Comparison of ENCODE assay signal across 29 cellular contexts in genomic region chr16:89104303-89104702, GRCh38.
"Had no signal": no experiment of that assay in that cellular context is flagged by ENCODE, and none has a peak within 500 bp of the region (broad histone marks: within the 10 kb centered on the region; RNA-seq: fewer than 3 reads in every experiment).

No MANE protein-coding gene starts in this region.

- H3K4me3 ChIP-seq: adrenal gland, MG63, SJSA1 had no signal

- H3K9me3 Mint-ChIP-seq: activated CD4-positive, alpha-beta memory T cell treated with anti-CD3 and anti-CD28 coated beads for 36 hours; activated naive CD8-positive, alpha-beta T cell treated with anti-CD3 and anti-CD28 coated beads, Interleukin-2, amount 10 ng/mL, durations not matched to agents 7 days and 5 days; activated T-helper 2 cell treated with anti-CD3 and anti-CD28 coated beads, Interferon-gamma antibody, Interleukin-2, Interleukin-4, amounts not matched to agents 10 μg/mL and 5 μg/mL and 100 μg/mL, durations not matched to agents 14 hours and 24 hours and 36 hours; IgD-negative memory B cell; T-helper 1 cell treated with Interleukin-12 subunit alpha and Interleukin-12 subunit beta and Interleukin-4 antibody, amounts not matched to agents 30 μg/mL and 1 μg/mL, for 36 hours; WTC11 had no signal

- H3K27me3 ChIP-seq: adrenal gland, MG63, SJSA1 had no signal

- H3K27me3 Mint-ChIP-seq: activated CD4-positive, alpha-beta memory T cell treated with anti-CD3 and anti-CD28 coated beads for 36 hours; activated naive CD8-positive, alpha-beta T cell treated with anti-CD3 and anti-CD28 coated beads, Interleukin-2, amount 10 ng/mL, durations not matched to agents 7 days and 5 days; IgD-negative memory B cell had no signal

- ATAC-seq: Panc1, SK-N-SH treated with all-trans-retinoic acid at 6 μM for 48 hours, WTC11 had no signal

- DNase-seq: activated CD4-positive, alpha-beta memory T cell treated with anti-CD3 and anti-CD28 coated beads for 36 hours; activated CD4-positive, alpha-beta T cell treated with anti-CD3 and anti-CD28 coated beads for 48 hours; activated CD4-positive, CD25-positive, alpha-beta regulatory T cell treated with anti-CD3 and anti-CD28 coated beads, Interleukin-2, amount 50 U/mL, for 72 hours; activated CD8-positive, alpha-beta memory T cell treated with anti-CD3 and anti-CD28 coated beads for 24 hours; activated naive CD8-positive, alpha-beta T cell treated with anti-CD3 and anti-CD28 coated beads, Interleukin-2, amount 10 ng/mL, durations not matched to agents 7 days and 5 days; activated T-cell treated with anti-CD3 and anti-CD28 coated beads, Interleukin-2, amount 50 U/mL, for 48 hours; anterior cingulate cortex; caudate nucleus; MG63; NCI-H1105; NCI-H1436; NCI-H1694 treated with DMSO at 0.1 percent for 48 hours; NCI-H2029 treated with DMSO at 0.1 percent for 48 hours; NCI-H510A treated with DMSO at 0.1 percent for 48 hours; NCI-H69; NK-92 treated with Interleukin-12 subunit alpha and Interleukin-12 subunit beta, amount 100 ng/mL, for 24 hours; OCI-M1; RPMI8226; SHP77; T-helper 9 cell had no signal

- H3K9ac ChIP-seq: KMS-11 had no signal

- H3K27ac ChIP-seq: KMS-11, SJSA1 had no signal

- H3K4me1 ChIP-seq: adrenal gland, SJSA1 had no signal

- H3K9me3 ChIP-seq: adrenal gland, MG63, SJSA1 had no signal

- H3K4me1 Mint-ChIP-seq: WTC11 had no signal

- H3K27ac Mint-ChIP-seq: activated CD4-positive, alpha-beta memory T cell treated with anti-CD3 and anti-CD28 coated beads for 36 hours; activated naive CD8-positive, alpha-beta T cell treated with anti-CD3 and anti-CD28 coated beads, Interleukin-2, amount 10 ng/mL, durations not matched to agents 7 days and 5 days; T-helper 1 cell treated with Interleukin-12 subunit alpha and Interleukin-12 subunit beta and Interleukin-4 antibody, amounts not matched to agents 30 μg/mL and 1 μg/mL, for 36 hours; WTC11 had no signal

- H3K4me3 Mint-ChIP-seq: activated CD4-positive, alpha-beta memory T cell treated with anti-CD3 and anti-CD28 coated beads for 36 hours; activated naive CD8-positive, alpha-beta T cell treated with anti-CD3 and anti-CD28 coated beads, Interleukin-2, amount 10 ng/mL, durations not matched to agents 7 days and 5 days; T-helper 1 cell treated with Interleukin-12 subunit alpha and Interleukin-12 subunit beta and Interleukin-4 antibody, amounts not matched to agents 30 μg/mL and 1 μg/mL, for 36 hours; WTC11 had no signal
